ENCODE assay signal across 8 cellular contexts in genomic region chr2:118013221-118013723, GRCh38. TPM values are rescaled to one million over a fixed set of nuclear protein-coding genes. Genes with fewer than 3 reads are reported as not detected.
DNase-seq lines count a peak whose midpoint lies in the region; ATAC-seq and TF ChIP-seq lines count a peak whose summit lies in the region.

No MANE protein-coding gene starts in this region.

- H3K9ac ChIP-seq in HUES6 (ENCODE audit: low read length): peak overlapping the region; percentile 83

- CTCF ChIA-PET in WTC11 (lab: Charles Lee): interaction anchor here (1.0 to 1.4 kb wide), 3 partner anchors 11 to 33 kb away, joined by 3 to 31 read pairs (median 5); no protein-coding TSS in a partner anchor

- no peak for TF ChIP-seq CTCF in WTC11 (IDR thresholded peaks at IDR 0.05)
- peak in 8 of 56 donors; percentile 6 to 19 (median 14) for TF ChIP-seq CTCF in dorsolateral prefrontal cortex (IDR thresholded peaks at IDR 0.05 in 54 of 56, conservative IDR thresholded peaks at IDR 0.05 in 2 of 56; ENCODE audit: low read depth in 1 of 56, partially characterized antibody in 56 of 56)
- TF ChIP-seq CTCF in right lobe of liver (IDR thresholded peaks at IDR 0.05): peak in 2 of 4 donors; percentile 16 to 20

- H3K9me3 ChIP-seq in HUES6 (ENCODE audit: control insufficient read depth, insufficient read depth, low read depth, low read length) (no peaks in the 10 kb centered on the region), right lobe of liver (no peaks in the 10 kb centered on the region)

- peak overlapping the region; percentile 86 for H3K4me3 ChIP-seq in GM08714 (ENCODE audit: low read length)
- peak overlapping the region; percentile 71 for H3K4me3 ChIP-seq in HUES6 (ENCODE audit: low read depth, low read length)
- H3K4me3 ChIP-seq in dorsolateral prefrontal cortex: peak overlapping the region; percentile 69 to 100 (median 96)
- peak overlapping the region; percentile 99 for H3K4me3 ChIP-seq in right lobe of liver

- H3K27me3 ChIP-seq in HUES6 (ENCODE audit: control insufficient read depth, insufficient read depth, low read length) (peaks cover 31% of the 10 kb centered on the region), dorsolateral prefrontal cortex (no peaks in the 10 kb centered on the region), right lobe of liver (no peaks in the 10 kb centered on the region)

- H3K27me3 Mint-ChIP-seq in WTC11 (ENCODE audit: low read depth): peaks cover 40% of the 10 kb centered on the region

- no peak overlapping the region for H3K27ac Mint-ChIP-seq in WTC11

- no peak for TF ChIP-seq POLR2A in right lobe of liver (IDR thresholded peaks at IDR 0.05)

- H3K36me3 ChIP-seq in HUES6 (ENCODE audit: control insufficient read depth, insufficient read depth, low read length) (peaks cover 5% of the 10 kb centered on the region), right lobe of liver (peaks cover 0 to 4% (median under 1%) of the 10 kb centered on the region in 4 donors)

- no CpG with 5 or more reads among the region's 48 CpGs for WGBS in right lobe of liver (ENCODE audit: insufficient coverage, low coverage, low lambda C conversion rate, missing lambda C conversion rate)

- H3K4me1 ChIP-seq in HUES6 (ENCODE audit: control insufficient read depth, insufficient read depth, low read length) (peaks cover 7% of the 10 kb centered on the region), right lobe of liver (peaks cover 0 to 26% (median 0%) of the 10 kb centered on the region in 4 donors)

- intact Hi-C loops in dorsolateral prefrontal cortex (cut with DNase I) (loop anchor here in 1 of 2 donors (5.0 kb wide), 1 partner anchor 201 kb away; the partner anchor contains the start of gene DDX18), right lobe of liver (cut with DNase I) (no loop called here)

- peak overlapping the region; percentile 26; the same call in 1 of the 2 replicates for H3K27ac ChIP-seq in HUES6 (ENCODE audit: low read depth, low read length)
- H3K27ac ChIP-seq in dorsolateral prefrontal cortex: peak overlapping the region in 50 of 59 donors; percentile 6 to 93 (median 74)
- peak overlapping the region; percentile 69 to 85 (median 80) for H3K27ac ChIP-seq in right lobe of liver

- H3K4me3 Mint-ChIP-seq in WTC11: peak overlapping the region; percentile 86

- H3K4me1 Mint-ChIP-seq in WTC11: peaks cover 20% of the 10 kb centered on the region

- ATAC-seq in GM21576 (IDR thresholded peaks at IDR 0.05; ENCODE audit: unreplicated experiment) (peak; percentile 37), WTC11 (peak; percentile 34), right lobe of liver (peak; percentile 48 to 68 (median 63))

- peaks cover 4% of the 10 kb centered on the region; the same call in 1 of the 2 replicates for H3K9me3 Mint-ChIP-seq in WTC11

- H3K36me3 Mint-ChIP-seq in WTC11: peaks cover 3% of the 10 kb centered on the region; the same call in 1 of the 2 replicates

- POLR2A ChIA-PET in WTC11 (lab: Charles Lee): interaction anchor here (1.4 kb wide), 1 partner anchor 10 kb away, joined by 3 read pairs; no protein-coding TSS in a partner anchor

- DNase-seq in WTC11 (ENCODE audit: low spot score): peak; percentile 47
- DNase-seq in dorsolateral prefrontal cortex: peak in 8 of 10 donors; percentile 8 to 66 (median 28)
- peak; percentile 68 to 75 (median 68) for DNase-seq in right lobe of liver
- peak in 2 of 3 donors; percentile 3 to 20 for DNase-seq in stimulated activated CD4-positive, alpha-beta T cell treated with anti-CD3 and anti-CD28 coated beads, TNF-alpha, amount 100 ng/mL, for 48 hours (ENCODE audit: low read depth in 3 of 3)
- DNase-seq in NCI-H1092 (lab: John Stamatoyannopoulos, UW): no peak

TF ChIP-seq in WTC11, 78 proteins besides CTCF, POLR2A, EP300 and RAD21:
- TF ChIP-seq CBFB (CRISPR knock-in tag; IDR thresholded peaks at IDR 0.05; ENCODE audit: low read depth) (no peak), ZNF512 (CRISPR knock-in tag; IDR thresholded peaks at IDR 0.05; ENCODE audit: borderline replicate concordance) (no peak), STAT6 (CRISPR knock-in tag; conservative IDR thresholded peaks at IDR 0.05; ENCODE audit: low read depth) (0 out of 2 replicates have a peak, but pooled peaks have one; percentile 0), ZNF219 (CRISPR knock-in tag; IDR thresholded peaks at IDR 0.05; ENCODE audit: borderline replicate concordance) (0 out of 2 replicates have a peak, but pooled peaks have one; percentile 21), HMGXB4 (CRISPR knock-in tag; IDR thresholded peaks at IDR 0.05) (peak; percentile 79; the same call in 1 of the 2 replicates), MYBL2 (CRISPR knock-in tag; IDR thresholded peaks at IDR 0.05) (0 out of 2 replicates have a peak, but pooled peaks have one; percentile 20), CREB1 (CRISPR knock-in tag; IDR thresholded peaks at IDR 0.05) (no peak), ZNF423 (CRISPR knock-in tag; IDR thresholded peaks at IDR 0.05) (peak; percentile 97), NFYB (CRISPR knock-in tag; conservative IDR thresholded peaks at IDR 0.05; ENCODE audit: low read depth) (peak; percentile 11; the same call in 1 of the 2 replicates), MAX (CRISPR knock-in tag; IDR thresholded peaks at IDR 0.05) (peak; percentile 51; the same call in 1 of the 2 replicates)

RNA-seq across cellular contexts. Expression of gene CCDC93, which starts 0.6 kb away (rescaled TPM):
- 14.0 to 16.9 TPM (median 16.4 TPM) in 3 replicates for total RNA-seq in WTC11 (2021)
- 10 to 100 TPM; 28.1 to 61.0 (median 42.1) TPM for total RNA-seq in dorsolateral prefrontal cortex
- 10 to 100 TPM; 12.5 to 15.9 (median 14.6) TPM for total RNA-seq in right lobe of liver

Comparison
In these comparisons a context has a peak if more than half of its experiments do, and no peak if none do; other contexts are left out.
1. H3K27ac ChIP-seq: peak in every context shown above with its lines; median percentile 80 in right lobe of liver; 74 in dorsolateral prefrontal cortex; 26 in HUES6.